10 cellular contexts compared by ENCODE assay signal in genomic region chr12:54284070-54284780, GRCh38. TPM values are rescaled to one million over a fixed set of nuclear protein-coding genes. Genes with fewer than 3 reads are reported as not detected.
DNase-seq lines count a peak whose midpoint lies in the region; ATAC-seq and TF ChIP-seq lines count a peak whose summit lies in the region.
"Not testable (repeated sequence)": the region's sequence is repeated elsewhere in the genome, so short reads cannot be mapped to it uniquely, and the experiment has no call there.
"Had no signal": no experiment of that assay in that cellular context is flagged by ENCODE, and none has a peak within 500 bp of the region (broad histone marks: within the 10 kb centered on the region; RNA-seq: fewer than 3 reads in every experiment).

No MANE protein-coding gene starts in this region.

- not testable (repeated sequence) for H3K9ac ChIP-seq in OCI-LY3 (ENCODE audit: low read length)
- peak overlapping the region in 2 of 3 donors; percentile 34 to 52 for H3K9ac ChIP-seq in skeletal muscle tissue (ENCODE audit: low read depth in 1 of 3, low read length in 3 of 3)

- POLR2A ChIA-PET in AG04449 (lab: Yijun Ruan, JAX) = interaction anchor here (1.5 kb wide), 2 partner anchors 8 to 9 kb away, joined by 3 to 4 read pairs; no protein-coding TSS in a partner anchor
- POLR2A ChIA-PET in activated CD8-positive, alpha-beta T cell treated with anti-CD3 and anti-CD28 coated beads, Interleukin-2, amount 10 ng/mL, durations not matched to agents 7 days and 5 days (lab: Charles Lee) = interaction anchor here (0.6 to 1.3 kb wide), 3 partner anchors 15 to 202 kb away, joined by 4 to 7 read pairs (median 5); no protein-coding TSS in a partner anchor

- H3K27ac Mint-ChIP-seq in GM23338 (peak overlapping the region; percentile 51; the same call in 1 of the 2 replicates), naive B cell (peak overlapping the region in 1 of 6 donors; percentile 29)
- peak overlapping the region; percentile 35 for H3K27ac Mint-ChIP-seq in activated CD8-positive, alpha-beta T cell treated with anti-CD3 and anti-CD28 coated beads, Interleukin-2, amount 10 ng/mL, durations not matched to agents 7 days and 5 days
- H3K27ac Mint-ChIP-seq in dendritic cell treated with granulocyte-macrophage colony-stimulating factor and Interleukin-4, amounts not matched to agents 40 ng/mL and 50 ng/mL, for 4 days = peak overlapping the region; percentile 45

- peaks cover 22% of the 10 kb centered on the region for H3K4me1 ChIP-seq in GM23338 (ENCODE audit: insufficient read depth)
- H3K4me1 ChIP-seq in OCI-LY3 (ENCODE audit: low read length) = peaks cover 27% of the 10 kb centered on the region
- peaks cover 46% of the 10 kb centered on the region for H3K4me1 ChIP-seq in cardiac muscle cell (ENCODE audit: low read depth)
- H3K4me1 ChIP-seq in skeletal muscle tissue (ENCODE audit: control insufficient read depth in 3 of 3, insufficient read depth in 3 of 3, low read length in 3 of 3) = peaks cover 64 to 79% (median 68%) of the 10 kb centered on the region in 3 donors

- H3K9me3 ChIP-seq in OCI-LY3 (ENCODE audit: insufficient read depth, low read length); cardiac muscle cell (ENCODE audit: low read depth); skeletal muscle tissue (ENCODE audit: control insufficient read depth in 3 of 3, low read length in 3 of 3): not testable (repeated sequence)

- H3K9me2 ChIP-seq in GM23338 (ENCODE audit: insufficient read depth) = not testable (repeated sequence)

- not testable (repeated sequence) for TF ChIP-seq CTCF in AG04449 (IDR thresholded peaks at IDR 0.05; ENCODE audit: insufficient read depth, low read length, missing control alignments); GM23338 (conservative IDR thresholded peaks at IDR 0.05; ENCODE audit: low read depth in 2 of 2); OCI-LY3 (IDR thresholded peaks at IDR 0.05; ENCODE audit: low read depth, low read length); cardiac muscle cell (IDR thresholded peaks at IDR 0.05; ENCODE audit: low read depth, low read length)

- H2AFZ ChIP-seq in GM23338; OCI-LY3 (ENCODE audit: low read depth, low read length): not testable (repeated sequence)

- not testable (repeated sequence) for H3K27me3 ChIP-seq in GM23338 (ENCODE audit: insufficient read depth); OCI-LY3 (ENCODE audit: low read depth, low read length); cardiac muscle cell; skeletal muscle tissue (ENCODE audit: control insufficient read depth in 3 of 3, insufficient read depth in 3 of 3, low read length in 3 of 3)

- H3K4me2 ChIP-seq in GM23338 (peak overlapping the region; percentile 95), OCI-LY3 (ENCODE audit: low read length) (peak overlapping the region; percentile 94)

- CTCF ChIA-PET in AG04449 (lab: Yijun Ruan, JAX) = interaction anchor here (0.8 to 4.8 kb wide), 11 partner anchors 10 to 97 kb away, joined by 3 to 42 read pairs (median 5); partner anchors contain the start of gene COPZ1
- CTCF ChIA-PET in activated CD8-positive, alpha-beta T cell treated with anti-CD3 and anti-CD28 coated beads, Interleukin-2, amount 10 ng/mL, durations not matched to agents 7 days and 5 days (lab: Charles Lee) = interaction anchor here (0.7 to 3.8 kb wide), 6 partner anchors 10 to 84 kb away, joined by 3 to 31 read pairs (median 6); partner anchors contain the start of gene COPZ1

- H3K36me3 ChIP-seq in GM23338 (ENCODE audit: insufficient read depth) (peaks cover 49% of the 10 kb centered on the region), OCI-LY3 (replicated peaks; ENCODE audit: low read depth, low read length) (peaks cover 68% of the 10 kb centered on the region), cardiac muscle cell (peaks cover 55% of the 10 kb centered on the region), skeletal muscle tissue (ENCODE audit: control insufficient read depth in 3 of 3, insufficient read depth in 3 of 3, low read length in 3 of 3) (peaks cover 36 to 60% (median 52%) of the 10 kb centered on the region in 3 donors)

- ATAC-seq in GM23338; activated CD8-positive, alpha-beta T cell treated with anti-CD3 and anti-CD28 coated beads, Interleukin-2, amount 10 ng/mL, durations not matched to agents 7 days and 5 days; naive B cell (ENCODE audit: low read depth in 2 of 2): not testable (repeated sequence)

- H4K20me1 ChIP-seq in GM23338 (replicated peaks; ENCODE audit: insufficient read depth) (peaks cover 40% of the 10 kb centered on the region; the same call in 1 of the 2 replicates), OCI-LY3 (ENCODE audit: insufficient read depth, low read length) (peaks cover 56% of the 10 kb centered on the region)

- H3K4me3 ChIP-seq in AG04449 (ENCODE audit: low read depth, low read length) = peak overlapping the region; percentile 92
- peak overlapping the region; percentile 94 for H3K4me3 ChIP-seq in GM23338
- H3K4me3 ChIP-seq in OCI-LY3 (ENCODE audit: low read length) = not testable (repeated sequence)
- peak overlapping the region; percentile 91 for H3K4me3 ChIP-seq in cardiac muscle cell
- peak overlapping the region in 1 of 3 donors; percentile 17 for H3K4me3 ChIP-seq in skeletal muscle tissue (ENCODE audit: low read length in 3 of 3)

- not testable (repeated sequence) for H3K4me3 Mint-ChIP-seq in GM23338; activated CD8-positive, alpha-beta T cell treated with anti-CD3 and anti-CD28 coated beads, Interleukin-2, amount 10 ng/mL, durations not matched to agents 7 days and 5 days; dendritic cell treated with granulocyte-macrophage colony-stimulating factor and Interleukin-4, amounts not matched to agents 40 ng/mL and 50 ng/mL, for 4 days
- peak overlapping the region in 6 of 8 donors; percentile 5 to 61 (median 31) for H3K4me3 Mint-ChIP-seq in naive B cell

- intact Hi-C loops in dendritic cell treated with granulocyte-macrophage colony-stimulating factor and Interleukin-4, amounts not matched to agents 40 ng/mL and 50 ng/mL, for 4 days (cut with micrococcal nuclease) = not testable (repeated sequence)

- H3F3A ChIP-seq in GM23338 (replicated peaks; ENCODE audit: low read depth) = peaks cover 67% of the 10 kb centered on the region

- H3K79me2 ChIP-seq in GM23338 (replicated peaks; ENCODE audit: insufficient read depth) (peaks cover 48% of the 10 kb centered on the region), OCI-LY3 (ENCODE audit: low read length) (peaks cover 42% of the 10 kb centered on the region)

- H3K27ac ChIP-seq in GM23338 (ENCODE audit: low read depth) = peak overlapping the region; percentile 65
- H3K27ac ChIP-seq in OCI-LY3 (ENCODE audit: low read length); skeletal muscle tissue (ENCODE audit: low read depth, low read length): not testable (repeated sequence)
- peak overlapping the region; percentile 27 for H3K27ac ChIP-seq in cardiac muscle cell

- not testable (repeated sequence) for DNase-seq in AG04449 (ENCODE audit: low read depth, low spot score); GM23338 (ENCODE audit: low spot score); activated CD8-positive, alpha-beta T cell treated with anti-CD3 and anti-CD28 coated beads, Interleukin-2, amount 10 ng/mL, durations not matched to agents 7 days and 5 days; cardiac muscle cell (ENCODE audit: low read depth in 1 of 2, low spot score in 1 of 2); naive B cell

- H3K4me1 Mint-ChIP-seq in GM23338 (peaks cover 34% of the 10 kb centered on the region), naive B cell (peaks cover 22 to 37% (median 35%) of the 10 kb centered on the region in 3 donors)
- H3K4me1 Mint-ChIP-seq in activated CD8-positive, alpha-beta T cell treated with anti-CD3 and anti-CD28 coated beads, Interleukin-2, amount 10 ng/mL, durations not matched to agents 7 days and 5 days (ENCODE audit: low read depth) = peaks cover 46% of the 10 kb centered on the region
- peaks cover 52% of the 10 kb centered on the region for H3K4me1 Mint-ChIP-seq in dendritic cell treated with granulocyte-macrophage colony-stimulating factor and Interleukin-4, amounts not matched to agents 40 ng/mL and 50 ng/mL, for 4 days (ENCODE audit: low read depth)

- not testable (repeated sequence) for H3K36me3 Mint-ChIP-seq in GM23338 (ENCODE audit: low read depth); activated CD8-positive, alpha-beta T cell treated with anti-CD3 and anti-CD28 coated beads, Interleukin-2, amount 10 ng/mL, durations not matched to agents 7 days and 5 days (ENCODE audit: low read depth); dendritic cell treated with granulocyte-macrophage colony-stimulating factor and Interleukin-4, amounts not matched to agents 40 ng/mL and 50 ng/mL, for 4 days (ENCODE audit: low read depth)
- H3K36me3 Mint-ChIP-seq in naive B cell = peaks cover 20 to 25% of the 10 kb centered on the region in 2 donors

- H3K27me3 Mint-ChIP-seq in GM23338 (ENCODE audit: insufficient read depth, low read depth, poor library complexity) = peaks cover 17% of the 10 kb centered on the region
- not testable (repeated sequence) for H3K27me3 Mint-ChIP-seq in activated CD8-positive, alpha-beta T cell treated with anti-CD3 and anti-CD28 coated beads, Interleukin-2, amount 10 ng/mL, durations not matched to agents 7 days and 5 days (ENCODE audit: low read depth); dendritic cell treated with granulocyte-macrophage colony-stimulating factor and Interleukin-4, amounts not matched to agents 40 ng/mL and 50 ng/mL, for 4 days; naive B cell

- not testable (repeated sequence) for H3K9me3 Mint-ChIP-seq in GM23338; activated CD8-positive, alpha-beta T cell treated with anti-CD3 and anti-CD28 coated beads, Interleukin-2, amount 10 ng/mL, durations not matched to agents 7 days and 5 days (ENCODE audit: insufficient read depth); dendritic cell treated with granulocyte-macrophage colony-stimulating factor and Interleukin-4, amounts not matched to agents 40 ng/mL and 50 ng/mL, for 4 days; naive B cell

RNA-seq across cellular contexts. Expression of gene HNRNPA1, which starts 3.7 kb away (rescaled TPM):
- 1,104 and 1,281 TPM in 2 replicates for total RNA-seq in GM23338 (2014; rRNA removed; shearing (Covaris generic))
- polyA plus RNA-seq in GM23338 (2016; fragmentation: Nextera tagmentation; extraction: Ambion mirVana) (2,363 and 2,576 TPM in 2 replicates), cardiac muscle cell (794 and 804 TPM in 2 replicates), naive B cell (ENCODE audit: low read depth in 6 of 6) (100 to 1,000 TPM; 658 to 830 (median 791) TPM)
- 1,000 to 10,000 TPM; 1,520 to 1,553 TPM for total RNA-seq in activated CD8-positive, alpha-beta T cell treated with anti-CD3 and anti-CD28 coated beads, Interleukin-2, amount 10 ng/mL, durations not matched to agents 7 days and 5 days
- total RNA-seq in cardiac muscle cell (782 and 963 TPM in 2 replicates), skeletal muscle tissue (467 TPM)

RNA-seq across cellular contexts. Expression of gene CBX5, which starts 4.3 kb away (rescaled TPM):
- 193 and 212 TPM in 2 replicates for total RNA-seq in GM23338 (2014; rRNA removed; shearing (Covaris generic))
- 152 and 175 TPM in 2 replicates for polyA plus RNA-seq in GM23338 (2016; fragmentation: Nextera tagmentation; extraction: Ambion mirVana)
- total RNA-seq in activated CD8-positive, alpha-beta T cell treated with anti-CD3 and anti-CD28 coated beads, Interleukin-2, amount 10 ng/mL, durations not matched to agents 7 days and 5 days = 100 to 1,000 TPM; 145 to 148 TPM
- 72.7 and 98.3 TPM in 2 replicates for total RNA-seq in cardiac muscle cell
- 49.5 and 63.9 TPM in 2 replicates for polyA plus RNA-seq in cardiac muscle cell
- 10 to 100 TPM; 12.3 to 31.8 (median 24.1) TPM for polyA plus RNA-seq in naive B cell (ENCODE audit: low read depth in 6 of 6)
- 49.6 TPM for total RNA-seq in skeletal muscle tissue

RNA-seq across cellular contexts. Expression of gene NFE2, which starts 16.6 kb away (rescaled TPM):
- total RNA-seq in GM23338 (2014; rRNA removed; shearing (Covaris generic)) = 0.27 and 1.3 TPM in 2 replicates
- polyA plus RNA-seq in GM23338 (2016; fragmentation: Nextera tagmentation; extraction: Ambion mirVana) = 1.8 and 3.0 TPM in 2 replicates
- total RNA-seq in activated CD8-positive, alpha-beta T cell treated with anti-CD3 and anti-CD28 coated beads, Interleukin-2, amount 10 ng/mL, durations not matched to agents 7 days and 5 days = not detected
- 4.9 and 9.9 TPM in 2 replicates for total RNA-seq in cardiac muscle cell
- 8.4 and 10.1 TPM in 2 replicates for polyA plus RNA-seq in cardiac muscle cell
- polyA plus RNA-seq in naive B cell (ENCODE audit: low read depth in 6 of 6) = 1 to 10 TPM in 3 of 6 donors, under 1 TPM in 2, not detected in 1; 0.51 to 3.6 (median 1.5) TPM
- total RNA-seq in skeletal muscle tissue = 5.2 TPM
- total RNA-seq: activated CD4-positive, alpha-beta T cell treated with anti-CD3 and anti-CD28 coated beads for 36 hours; chondrocyte had no signal

RNA-seq across cellular contexts. Expression of gene COPZ1, which starts 40.7 kb away (rescaled TPM):
- 72.5 and 91.2 TPM in 2 replicates for total RNA-seq in GM23338 (2014; rRNA removed; shearing (Covaris generic))
- polyA plus RNA-seq in GM23338 (2016; fragmentation: Nextera tagmentation; extraction: Ambion mirVana) = 72.7 and 79.9 TPM in 2 replicates
- total RNA-seq in activated CD8-positive, alpha-beta T cell treated with anti-CD3 and anti-CD28 coated beads, Interleukin-2, amount 10 ng/mL, durations not matched to agents 7 days and 5 days = 100 to 1,000 TPM; 105 to 112 TPM
- 131 and 152 TPM in 2 replicates for total RNA-seq in cardiac muscle cell
- polyA plus RNA-seq in cardiac muscle cell = 213 and 233 TPM in 2 replicates
- 100 to 1,000 TPM; 166 to 227 (median 177) TPM for polyA plus RNA-seq in naive B cell (ENCODE audit: low read depth in 6 of 6)
- 62.6 TPM for total RNA-seq in skeletal muscle tissue
